In the genomic region with DNA sequence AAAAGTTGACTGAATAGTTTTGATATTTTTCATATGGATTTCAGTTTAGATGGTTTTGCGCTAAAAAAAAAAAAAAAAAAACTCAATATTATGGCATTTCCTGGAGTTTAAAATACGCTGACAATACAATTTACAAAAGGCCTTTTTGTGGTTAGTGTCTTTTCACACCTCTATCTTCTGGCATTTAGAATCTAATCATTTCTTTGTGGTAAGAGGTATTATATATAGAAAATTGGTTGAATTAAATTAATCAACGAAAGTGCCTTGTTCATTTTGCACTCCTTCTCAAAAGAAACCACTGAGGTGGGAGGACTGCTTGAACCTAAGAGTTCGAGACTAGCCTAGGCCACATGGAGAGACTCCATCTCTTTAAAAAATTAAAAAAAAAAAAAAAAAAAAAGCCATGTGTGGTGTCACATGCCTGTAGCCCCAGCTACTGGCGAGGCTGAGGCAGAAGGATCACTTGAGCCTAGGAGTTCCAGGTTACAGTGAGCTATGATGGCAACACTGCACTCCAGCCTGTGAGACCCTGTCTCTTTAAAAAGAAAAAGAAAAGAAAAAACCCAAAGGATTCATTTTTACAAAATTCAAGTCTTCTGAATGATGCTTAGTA, we compare ENCODE assay signal across 1 cellular context.
TF ChIP-seq lines count a peak whose summit lies in the region.

No MANE protein-coding gene starts in this region.

TF ChIP-seq in IMR-90, 13 proteins besides CTCF, POLR2A, EP300 and RAD21:
- TF ChIP-seq CHD1 (IDR thresholded peaks at IDR 0.05; ENCODE audit: low read depth, low read length), result no peak
- peak; percentile 93 for TF ChIP-seq MAFK (IDR thresholded peaks at IDR 0.05; ENCODE audit: low read depth, low read length)
TF ChIP-seq in IMR-90: peak in this region for 1.
